13 cellular contexts compared by ENCODE assay signal in the genomic region with DNA sequence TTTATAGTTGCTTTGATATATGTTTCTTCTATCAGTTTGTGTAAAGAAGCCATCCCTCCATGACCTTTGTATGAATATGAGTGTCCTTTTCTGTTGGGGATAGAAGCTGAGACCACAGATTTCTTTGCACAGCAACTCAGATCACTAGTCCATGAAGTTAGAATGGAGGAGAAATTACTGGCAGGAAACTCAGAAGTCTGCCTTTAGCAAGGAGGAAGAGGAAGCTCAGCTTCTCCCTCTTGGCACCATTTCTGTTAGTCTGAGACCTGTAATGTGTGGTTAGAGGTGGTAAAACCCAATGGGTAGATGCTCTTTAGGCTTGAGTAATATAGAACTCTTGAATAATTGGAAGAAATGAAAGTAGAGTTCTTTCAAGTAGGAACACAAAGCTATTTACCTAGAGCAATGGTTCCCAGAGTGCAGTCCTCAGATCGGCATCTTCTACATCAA.
DNase-seq lines count a peak whose midpoint lies in the region; ATAC-seq lines count a peak whose summit lies in the region.
"Had no signal": no experiment of that assay in that cellular context is flagged by ENCODE, and none has a peak within 500 bp of the region (broad histone marks: within the 10 kb centered on the region; RNA-seq: fewer than 3 reads in every experiment).

No MANE protein-coding gene starts in this region.

- ATAC-seq in GM18502 (IDR thresholded peaks at IDR 0.05; ENCODE audit: poor library complexity, unreplicated experiment), result peak; percentile 85
- peak; percentile 67 for ATAC-seq in GM19467 (IDR thresholded peaks at IDR 0.05; ENCODE audit: unreplicated experiment)
- ATAC-seq in HG02884 (IDR thresholded peaks at IDR 0.05; ENCODE audit: unreplicated experiment), result peak; percentile 80
- peak; percentile 77 for ATAC-seq in HG03469 (IDR thresholded peaks at IDR 0.05; ENCODE audit: unreplicated experiment)
- ATAC-seq: activated CD8-positive, alpha-beta memory T cell treated with anti-CD3 and anti-CD28 coated beads, Interleukin-2, amount 10 ng/mL, durations not matched to agents 7 days and 5 days; natural killer cell had no signal

- H3K27ac ChIP-seq in substantia nigra (ENCODE audit: low read depth, low read length, poor library complexity, severe bottlenecking), result no peak overlapping the region

- DNase-seq in substantia nigra (lab: John Stamatoyannopoulos, UW) (no peak), NCI-H1694 treated with DMSO at 0.1 percent for 48 hours (lab: John Stamatoyannopoulos, UW) (no peak), DMS 273 treated with DMSO at 0.1 percent for 48 hours (lab: John Stamatoyannopoulos, UW) (no peak), COLO829 (ENCODE audit: low spot score) (no peak)
- DNase-seq: activated CD8-positive, alpha-beta memory T cell treated with anti-CD3 and anti-CD28 coated beads, Interleukin-2, amount 10 ng/mL, durations not matched to agents 7 days and 5 days; foreskin melanocyte; kidney glomerular epithelial cell; natural killer cell; trophoblast cell had no signal
